Comparison of ENCODE assay signal across 13 cellular contexts in genomic region chr3:52493232-52494017, GRCh38. TPM values are rescaled to one million over a fixed set of nuclear protein-coding genes. Genes with fewer than 3 reads are reported as not detected.
"Had no signal": no experiment of that assay in that cellular context is flagged by ENCODE, and none has a peak within 500 bp of the region (broad histone marks: within the 10 kb centered on the region; RNA-seq: fewer than 3 reads in every experiment).

No MANE protein-coding gene starts in this region.

- H3K27ac ChIP-seq: ascending aorta, epithelial cell of prostate had no signal

- H3K4me3 ChIP-seq: ascending aorta, breast epithelium, mucosa of descending colon, tibial nerve had no signal

- H3K4me1 ChIP-seq: breast epithelium had no signal

- H3K9me3 ChIP-seq: ascending aorta, breast epithelium, mucosa of descending colon, tibial nerve had no signal

- H3K27me3 ChIP-seq: ascending aorta, breast epithelium, tibial nerve had no signal

- ATAC-seq: mucosa of descending colon, T-helper 17 cell had no signal

- DNase-seq: activated CD4-positive, alpha-beta T cell treated with anti-CD3 and anti-CD28 coated beads, Interleukin-2, amount 10 ng/mL, durations not matched to agents 7 days and 5 days; activated CD8-positive, alpha-beta memory T cell treated with anti-CD3 and anti-CD28 coated beads, Interleukin-2, amount 50 U/mL, for 48 hours; activated naive CD8-positive, alpha-beta T cell treated with anti-CD3 and anti-CD28 coated beads, Interleukin-2, amount 10 ng/mL, durations not matched to agents 7 days and 5 days; mucosa of descending colon; naive thymus-derived CD8-positive, alpha-beta T cell; retina; stimulated activated CD4-positive, alpha-beta T cell treated with anti-CD3 and anti-CD28 coated beads, Interleukin-2, amount 100 ng/mL, for 48 hours; stimulated activated naive CD4-positive, alpha-beta T cell; T-helper 17 cell had no signal

RNA-seq across cellular contexts. Expression of gene STAB1, which starts 1.7 kb away (rescaled TPM):
- polyA plus RNA-seq: naive thymus-derived CD8-positive, alpha-beta T cell had no signal

RNA-seq across cellular contexts. Expression of gene UQCC5, which starts 43.0 kb away (rescaled TPM):
- total RNA-seq: ascending aorta had no signal
